ENCODE assay signal across 32 cellular contexts in the genomic region with DNA sequence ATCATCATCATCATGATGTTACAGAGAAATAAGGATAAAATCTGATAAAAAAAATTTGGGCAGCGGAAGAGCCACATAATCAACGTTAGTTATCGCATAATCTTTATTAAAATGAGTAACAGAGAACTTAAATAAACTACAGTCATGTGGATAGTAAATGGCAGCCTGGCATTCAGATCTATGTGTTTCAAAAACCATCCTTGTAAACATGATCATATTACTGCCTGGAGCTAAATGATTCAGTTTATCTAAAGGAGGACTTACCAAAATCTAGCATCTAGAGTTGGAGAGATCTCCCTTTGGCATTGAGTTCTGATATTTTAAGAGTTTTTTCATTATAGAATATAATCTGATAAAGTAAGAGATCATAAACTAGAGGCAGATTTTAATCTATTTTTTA.
"Had no signal": no experiment of that assay in that cellular context is flagged by ENCODE, and none has a peak within 500 bp of the region (broad histone marks: within the 10 kb centered on the region; RNA-seq: fewer than 3 reads in every experiment).

No MANE protein-coding gene starts in this region.

- H3K27me3 Mint-ChIP-seq: activated CD4-positive, alpha-beta memory T cell treated with anti-CD3 and anti-CD28 coated beads, Interleukin-2, amount 10 ng/mL, durations not matched to agents 7 days and 5 days; activated CD4-positive, alpha-beta T cell treated with anti-CD3 and anti-CD28 coated beads, Interleukin-2, amount 10 ng/mL, durations not matched to agents 24 days and 14 days; activated T-helper 17 cell treated with anti-CD3 and anti-CD28 coated beads, Interleukin-2, amount 50 U/mL, for 72 hours; naive B cell; progenitor cell of endocrine pancreas had no signal

- ATAC-seq: activated naive CD4-positive, alpha-beta T cell treated with anti-CD3 and anti-CD28 coated beads, Interleukin-2, amount 50 U/mL, for 72 hours; activated T-cell treated with anti-CD3 and anti-CD28 coated beads, Interleukin-2, amount 50 U/mL, for 4 hours; activated T-helper 17 cell treated with anti-CD3 and anti-CD28 coated beads, Interleukin-2, amount 50 U/mL, for 72 hours; left cardiac atrium; left ventricle myocardium superior; sciatic nerve; stimulated activated naive CD8-positive, alpha-beta T cell treated with anti-CD3 and anti-CD28 coated beads, Interleukin-15, Interleukin-2, amounts not matched to agents 100 U/mL and 50 U/mL, for 24 hours had no signal

- H3K4me1 ChIP-seq: colonic mucosa, testis, transverse colon had no signal

- H3K27ac ChIP-seq: cardiac muscle cell, colonic mucosa, neutrophil, skin epidermis, testis, transverse colon had no signal

- H3K27ac Mint-ChIP-seq: activated CD4-positive, alpha-beta memory T cell treated with anti-CD3 and anti-CD28 coated beads, Interleukin-2, amount 10 ng/mL, durations not matched to agents 7 days and 5 days; activated CD4-positive, alpha-beta T cell treated with anti-CD3 and anti-CD28 coated beads, Interleukin-2, amount 10 ng/mL, durations not matched to agents 24 days and 14 days; activated naive CD4-positive, alpha-beta T cell treated with anti-CD3 and anti-CD28 coated beads, Interleukin-2, amount 50 U/mL, for 72 hours; activated T-helper 17 cell treated with anti-CD3 and anti-CD28 coated beads, Interleukin-2, amount 50 U/mL, for 72 hours; mesothelial cell of epicardium; naive B cell; nephron progenitor cell; progenitor cell of endocrine pancreas had no signal

- H3K27me3 ChIP-seq: cardiac muscle cell, colonic mucosa, neutrophil, testis, transverse colon had no signal

- H3K9me3 ChIP-seq: colonic mucosa, neutrophil, testis, transverse colon had no signal

- H3K36me3 Mint-ChIP-seq: activated naive CD4-positive, alpha-beta T cell treated with anti-CD3 and anti-CD28 coated beads, Interleukin-2, amount 50 U/mL, for 72 hours; mesothelial cell of epicardium; naive B cell had no signal

- H3K9me3 Mint-ChIP-seq: activated CD4-positive, alpha-beta memory T cell treated with anti-CD3 and anti-CD28 coated beads, Interleukin-2, amount 10 ng/mL, durations not matched to agents 7 days and 5 days; activated CD4-positive, alpha-beta T cell treated with anti-CD3 and anti-CD28 coated beads, Interleukin-2, amount 10 ng/mL, durations not matched to agents 24 days and 14 days; activated T-helper 17 cell treated with anti-CD3 and anti-CD28 coated beads, Interleukin-2, amount 50 U/mL, for 72 hours; mesothelial cell of epicardium; naive B cell; nephron progenitor cell had no signal

- H3K4me1 Mint-ChIP-seq: activated CD4-positive, alpha-beta memory T cell treated with anti-CD3 and anti-CD28 coated beads, Interleukin-2, amount 10 ng/mL, durations not matched to agents 7 days and 5 days; activated CD4-positive, alpha-beta T cell treated with anti-CD3 and anti-CD28 coated beads, Interleukin-2, amount 10 ng/mL, durations not matched to agents 24 days and 14 days; activated T-helper 17 cell treated with anti-CD3 and anti-CD28 coated beads, Interleukin-2, amount 50 U/mL, for 72 hours; mesothelial cell of epicardium; naive B cell; nephron progenitor cell had no signal

- DNase-seq: activated CD4-positive, alpha-beta memory T cell treated with anti-CD3 and anti-CD28 coated beads, Interleukin-2, amount 10 ng/mL, durations not matched to agents 7 days and 5 days; activated CD4-positive, alpha-beta T cell treated with anti-CD3 and anti-CD28 coated beads, Interleukin-2, amount 10 ng/mL, durations not matched to agents 24 days and 14 days; activated CD4-positive, CD25-positive, alpha-beta regulatory T cell treated with anti-CD3 and anti-CD28 coated beads, Interleukin-2, amount 50 U/mL, for 72 hours; activated CD8-positive, alpha-beta memory T cell treated with anti-CD3 and anti-CD28 coated beads, Interleukin-2, amount 50 U/mL, for 48 hours; activated gamma-delta T cell treated with Interleukin-2 at 50 U/mL for 16 hours; activated T-cell treated with anti-CD3 and anti-CD28 coated beads, Interleukin-2, amount 50 U/mL, for 4 hours; anterior cingulate cortex; cerebellar nuclear complex; colonic mucosa; effector memory CD4-positive, alpha-beta T cell; erythroblast; foreskin fibroblast; head of caudate nucleus; hippocampal formation; left cardiac atrium; left ventricle myocardium superior; naive B cell; nephron progenitor cell; stimulated activated CD4-positive, alpha-beta T cell treated with anti-CD3 and anti-CD28 coated beads, Interleukin-12 subunit alpha, Interleukin-12 subunit beta, amount 100 ng/mL, for 4 hours; stimulated activated CD4-positive, alpha-beta T cell treated with anti-CD3 and anti-CD28 coated beads, Interleukin-4, amount 100 ng/mL, for 1 hour; stimulated activated naive CD8-positive, alpha-beta T cell treated with anti-CD3 and anti-CD28 coated beads, Interleukin-15, Interleukin-2, amounts not matched to agents 100 U/mL and 50 U/mL, for 24 hours; T-helper 2 cell; testis; transverse colon had no signal

- H3K36me3 ChIP-seq: cardiac muscle cell, colonic mucosa, neutrophil, transverse colon had no signal

- H3K4me3 Mint-ChIP-seq: activated CD4-positive, alpha-beta memory T cell treated with anti-CD3 and anti-CD28 coated beads, Interleukin-2, amount 10 ng/mL, durations not matched to agents 7 days and 5 days; activated CD4-positive, alpha-beta T cell treated with anti-CD3 and anti-CD28 coated beads, Interleukin-2, amount 10 ng/mL, durations not matched to agents 24 days and 14 days; activated T-cell treated with anti-CD3 and anti-CD28 coated beads, Interleukin-2, amount 50 U/mL, for 4 hours; activated T-helper 17 cell treated with anti-CD3 and anti-CD28 coated beads, Interleukin-2, amount 50 U/mL, for 72 hours; mesothelial cell of epicardium; naive B cell; nephron progenitor cell had no signal

- H3K4me3 ChIP-seq: cardiac muscle cell, colonic mucosa, skin epidermis, testis, transverse colon had no signal
